9 cellular contexts compared by ENCODE assay signal in the genomic region with DNA sequence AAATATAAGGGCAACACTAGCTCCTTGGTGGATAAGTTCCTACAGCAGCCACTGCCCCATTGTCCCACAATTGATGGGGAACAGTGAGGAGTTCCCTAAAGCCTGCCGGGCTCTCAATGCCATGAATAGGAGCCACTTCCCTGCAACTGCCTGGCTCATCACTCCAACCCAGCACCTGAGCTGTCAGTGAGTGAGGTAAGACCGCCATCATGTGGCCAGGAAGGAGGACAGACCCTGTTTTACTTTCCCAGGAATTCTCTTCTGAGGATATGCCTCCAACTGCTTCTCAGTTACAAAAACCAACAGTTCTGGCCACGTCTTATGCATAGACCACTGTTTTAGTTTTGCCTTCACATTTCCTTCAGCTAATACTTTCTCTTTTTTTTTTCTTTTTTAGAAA. TPM values are rescaled to one million over a fixed set of nuclear protein-coding genes. Genes with fewer than 3 reads are reported as not detected.
DNase-seq lines count a peak whose midpoint lies in the region; ATAC-seq and TF ChIP-seq lines count a peak whose summit lies in the region.
"Had no signal": no experiment of that assay in that cellular context is flagged by ENCODE, and none has a peak within 500 bp of the region (broad histone marks: within the 10 kb centered on the region; RNA-seq: fewer than 3 reads in every experiment).

No MANE protein-coding gene starts in this region.

- no peak overlapping the region for H3K4me3 Mint-ChIP-seq in natural killer cell

- ATAC-seq in natural killer cell: no peak
- no peak for ATAC-seq in Right ventricle myocardium superior (ENCODE audit: poor library complexity)

- TF ChIP-seq CTCF in KMS-11 (conservative IDR thresholded peaks at IDR 0.05; ENCODE audit: low read depth, low read length) (peak; percentile 66), natural killer cell (IDR thresholded peaks at IDR 0.05) (no peak)

- H3K27me3 Mint-ChIP-seq in natural killer cell (ENCODE audit: low read depth in 2 of 2): peaks cover 6% of the 10 kb centered on the region in 2 donors

- no peaks in the 10 kb centered on the region for H3K4me1 Mint-ChIP-seq in natural killer cell

- H3K4me1 ChIP-seq in KMS-11 (ENCODE audit: low read depth, poor library complexity, severe bottlenecking) (no peaks in the 10 kb centered on the region), SJCRH30 (no peaks in the 10 kb centered on the region)
- H3K4me1 ChIP-seq: upper lobe of left lung had no signal

- H3K9ac ChIP-seq in KMS-11: no peak overlapping the region

- no peaks in the 10 kb centered on the region for H3K36me3 ChIP-seq in KMS-11 (ENCODE audit: insufficient read depth)
- H3K36me3 ChIP-seq in SJCRH30: no peaks in the 10 kb centered on the region
- H3K36me3 ChIP-seq: upper lobe of left lung had no signal

- no peak overlapping the region for H3K27ac Mint-ChIP-seq in natural killer cell

- intact Hi-C loops in natural killer cell (cut with micrococcal nuclease) (no loop called here), Right ventricle myocardium superior (cut with DNase I) (no loop called here)

- no peaks in the 10 kb centered on the region for H4K20me1 ChIP-seq in KMS-11 (ENCODE audit: insufficient read depth)

- H3K79me2 ChIP-seq in KMS-11 (ENCODE audit: insufficient read depth, low read depth): no peaks in the 10 kb centered on the region

- H2AFZ ChIP-seq in KMS-11 (ENCODE audit: low read depth): no peak overlapping the region

- H3K9me3 Mint-ChIP-seq in natural killer cell: no peaks in the 10 kb centered on the region

- DNase-seq in EL (peak; percentile 20), SJCRH30 (peak; percentile 24 to 54), iPS DF 19.7 (ENCODE audit: low read depth, low spot score) (peak; percentile 20), natural killer cell (no peak), NOMO-1 (lab: John Stamatoyannopoulos, UW; ENCODE audit: unreplicated experiment in 2 of 2) (no peak), GOT3 (lab: John Stamatoyannopoulos, UW) (no peak), Right ventricle myocardium superior (no peak)

- H3K27ac ChIP-seq in KMS-11: no peak overlapping the region
- no peak overlapping the region for H3K27ac ChIP-seq in SJCRH30
- H3K27ac ChIP-seq: upper lobe of left lung had no signal

- no peak overlapping the region for H3K4me3 ChIP-seq in KMS-11 (IDR thresholded peaks at IDR 0.05; ENCODE audit: insufficient read depth, low read depth, low read length)
- no peak overlapping the region for H3K4me3 ChIP-seq in SJCRH30
- H3K4me3 ChIP-seq: upper lobe of left lung had no signal

- H3K27me3 ChIP-seq in KMS-11 (ENCODE audit: insufficient read depth, low read depth): no peaks in the 10 kb centered on the region
- H3K27me3 ChIP-seq in SJCRH30: no peaks in the 10 kb centered on the region
- H3K27me3 ChIP-seq: upper lobe of left lung had no signal

- no peaks in the 10 kb centered on the region for H3K9me3 ChIP-seq in SJCRH30 (replicated peaks)
- H3K9me3 ChIP-seq: upper lobe of left lung had no signal

- no peak overlapping the region for H3K4me2 ChIP-seq in KMS-11

- H3K36me3 Mint-ChIP-seq in natural killer cell: no peaks in the 10 kb centered on the region

RNA-seq across cellular contexts. Expression of gene SRPX, which starts 45.5 kb away (rescaled TPM):
- total RNA-seq in SJCRH30 (2014; rRNA removed; shearing (Covaris generic)): 8.3 and 10.2 TPM in 2 replicates
- under 1 TPM in 1 of 3 donors, not detected in 2; 0.20 TPM for total RNA-seq in natural killer cell
- 36.1 TPM for total RNA-seq in Right ventricle myocardium superior

Comparison
In these comparisons a context has a peak if more than half of its experiments do, and no peak if none do; other contexts are left out.
1. DNase-seq: peak in EL (single experiment), SJCRH30 (2 of 2) and iPS DF 19.7 (single experiment); none in natural killer cell (single experiment), NOMO-1 (0 of 2), GOT3 (single experiment) and Right ventricle myocardium superior (single experiment).